1 cellular context compared by ENCODE assay signal in the genomic region with DNA sequence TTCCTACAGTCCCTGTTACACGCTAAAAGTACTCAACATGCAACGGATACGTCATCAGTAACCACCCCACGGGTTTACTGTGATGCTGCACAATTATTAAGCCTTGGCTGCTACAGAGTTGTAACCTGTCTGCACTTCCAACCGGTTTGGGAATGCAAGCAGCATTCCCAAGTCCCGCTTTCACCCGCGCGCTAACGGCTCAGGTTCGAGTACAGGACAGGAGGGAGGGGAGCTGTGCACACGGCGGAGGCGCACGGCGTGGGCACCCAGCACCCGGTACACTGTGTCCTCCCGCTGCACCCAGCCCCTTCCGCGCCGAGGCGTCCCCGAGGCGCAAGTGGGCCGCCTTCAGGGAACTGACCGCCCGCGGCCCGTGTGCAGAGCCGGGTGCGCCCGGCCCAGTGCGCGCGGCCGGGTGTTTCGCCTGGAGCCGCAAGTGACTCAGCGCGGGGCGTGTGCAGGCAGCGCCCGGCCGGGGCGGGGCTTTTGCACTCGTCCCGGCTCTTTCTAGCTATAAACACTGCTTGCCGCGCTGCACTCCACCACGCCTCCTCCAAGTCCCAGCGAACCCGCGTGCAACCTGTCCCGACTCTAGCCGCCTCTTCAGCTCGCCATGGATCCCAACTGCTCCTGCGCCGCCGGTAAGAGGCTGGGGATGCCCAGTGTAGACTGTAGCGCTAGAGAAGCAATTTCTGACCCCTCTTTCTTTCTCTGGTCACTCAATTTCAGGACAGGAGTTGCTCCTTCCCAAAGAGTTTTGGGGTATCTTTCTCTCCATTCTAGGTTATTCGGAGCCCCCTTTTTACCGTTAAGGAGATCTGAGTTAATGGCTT.
A peak's percentile ranks its signal among the peaks of the same experiment; 100 is the strongest.
TF ChIP-seq lines count a peak whose summit lies in the region.

A gene (plus strand): TSS at position 542 of the 833 bp plus-strand sequence. CDS start 72 bp downstream, at position 614.

TF ChIP-seq in K562, 482 proteins besides CTCF, POLR2A, EP300 and RAD21 (continued from another document and continues in another):
- TF ChIP-seq, protein P1, sequence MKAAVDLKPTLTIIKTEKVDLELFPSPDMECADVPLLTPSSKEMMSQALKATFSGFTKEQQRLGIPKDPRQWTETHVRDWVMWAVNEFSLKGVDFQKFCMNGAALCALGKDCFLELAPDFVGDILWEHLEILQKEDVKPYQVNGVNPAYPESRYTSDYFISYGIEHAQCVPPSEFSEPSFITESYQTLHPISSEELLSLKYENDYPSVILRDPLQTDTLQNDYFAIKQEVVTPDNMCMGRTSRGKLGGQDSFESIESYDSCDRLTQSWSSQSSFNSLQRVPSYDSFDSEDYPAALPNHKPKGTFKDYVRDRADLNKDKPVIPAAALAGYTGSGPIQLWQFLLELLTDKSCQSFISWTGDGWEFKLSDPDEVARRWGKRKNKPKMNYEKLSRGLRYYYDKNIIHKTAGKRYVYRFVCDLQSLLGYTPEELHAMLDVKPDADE (conservative IDR thresholded peaks at IDR 0.05; ENCODE audit: control insufficient read depth, low read depth, low read length), result 0 out of 2 replicates have a peak, but pooled peaks have one; percentile 39
- no peak for TF ChIP-seq SMAD2 (IDR thresholded peaks at IDR 0.05; ENCODE audit: low read depth, low read length)
- TF ChIP-seq, protein P2, sequence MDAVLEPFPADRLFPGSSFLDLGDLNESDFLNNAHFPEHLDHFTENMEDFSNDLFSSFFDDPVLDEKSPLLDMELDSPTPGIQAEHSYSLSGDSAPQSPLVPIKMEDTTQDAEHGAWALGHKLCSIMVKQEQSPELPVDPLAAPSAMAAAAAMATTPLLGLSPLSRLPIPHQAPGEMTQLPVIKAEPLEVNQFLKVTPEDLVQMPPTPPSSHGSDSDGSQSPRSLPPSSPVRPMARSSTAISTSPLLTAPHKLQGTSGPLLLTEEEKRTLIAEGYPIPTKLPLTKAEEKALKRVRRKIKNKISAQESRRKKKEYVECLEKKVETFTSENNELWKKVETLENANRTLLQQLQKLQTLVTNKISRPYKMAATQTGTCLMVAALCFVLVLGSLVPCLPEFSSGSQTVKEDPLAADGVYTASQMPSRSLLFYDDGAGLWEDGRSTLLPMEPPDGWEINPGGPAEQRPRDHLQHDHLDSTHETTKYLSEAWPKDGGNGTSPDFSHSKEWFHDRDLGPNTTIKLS (IDR thresholded peaks at IDR 0.05; ENCODE audit: borderline replicate concordance, low read depth), result no peak
- peak; percentile 94 for TF ChIP-seq HMGN3 (IDR thresholded peaks at IDR 0.05; ENCODE audit: borderline replicate concordance, extremely low read depth, insufficient read length, low read depth, low read length)
- TF ChIP-seq ERF (CRISPR knock-in tag; IDR thresholded peaks at IDR 0.05), result peak; percentile 84
- TF ChIP-seq MXI1 (IDR thresholded peaks at IDR 0.05; ENCODE audit: low read depth, low read length), result peak; percentile 76
- TF ChIP-seq MCM3 (IDR thresholded peaks at IDR 0.05), result no peak
- TF ChIP-seq ZNF133 (CRISPR knock-in tag; IDR thresholded peaks at IDR 0.05), result no peak
- TF ChIP-seq DMBX1 (CRISPR knock-in tag; IDR thresholded peaks at IDR 0.05; ENCODE audit: borderline replicate concordance), result 0 out of 2 replicates have a peak, but pooled peaks have one; percentile 37
- 0 out of 2 replicates have a peak, but pooled peaks have one; percentile 25 for TF ChIP-seq CREB1 (IDR thresholded peaks at IDR 0.05)
- TF ChIP-seq CREB1 (CRISPR knock-in tag; IDR thresholded peaks at IDR 0.05), result peak; percentile 49; the same call in 1 of the 2 replicates
- TF ChIP-seq DNMT1 (IDR thresholded peaks at IDR 0.05), result no peak
- TF ChIP-seq, protein P3, sequence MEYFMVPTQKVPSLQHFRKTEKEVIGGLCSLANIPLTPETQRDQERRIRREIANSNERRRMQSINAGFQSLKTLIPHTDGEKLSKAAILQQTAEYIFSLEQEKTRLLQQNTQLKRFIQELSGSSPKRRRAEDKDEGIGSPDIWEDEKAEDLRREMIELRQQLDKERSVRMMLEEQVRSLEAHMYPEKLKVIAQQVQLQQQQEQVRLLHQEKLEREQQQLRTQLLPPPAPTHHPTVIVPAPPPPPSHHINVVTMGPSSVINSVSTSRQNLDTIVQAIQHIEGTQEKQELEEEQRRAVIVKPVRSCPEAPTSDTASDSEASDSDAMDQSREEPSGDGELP (CRISPR knock-in tag; IDR thresholded peaks at IDR 0.05; ENCODE audit: borderline replicate concordance), result peak; percentile 73; the same call in 1 of the 2 replicates
- TF ChIP-seq, protein P4, sequence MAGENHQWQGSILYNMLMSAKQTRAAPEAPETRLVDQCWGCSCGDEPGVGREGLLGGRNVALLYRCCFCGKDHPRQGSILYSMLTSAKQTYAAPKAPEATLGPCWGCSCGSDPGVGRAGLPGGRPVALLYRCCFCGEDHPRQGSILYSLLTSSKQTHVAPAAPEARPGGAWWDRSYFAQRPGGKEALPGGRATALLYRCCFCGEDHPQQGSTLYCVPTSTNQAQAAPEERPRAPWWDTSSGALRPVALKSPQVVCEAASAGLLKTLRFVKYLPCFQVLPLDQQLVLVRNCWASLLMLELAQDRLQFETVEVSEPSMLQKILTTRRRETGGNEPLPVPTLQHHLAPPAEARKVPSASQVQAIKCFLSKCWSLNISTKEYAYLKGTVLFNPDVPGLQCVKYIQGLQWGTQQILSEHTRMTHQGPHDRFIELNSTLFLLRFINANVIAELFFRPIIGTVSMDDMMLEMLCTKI (IDR thresholded peaks at IDR 0.05; ENCODE audit: partially characterized antibody), result no peak
- no peak for TF ChIP-seq PRMT5 (CRISPR knock-in tag; IDR thresholded peaks at IDR 0.05)
- TF ChIP-seq SMARCE1 (IDR thresholded peaks at IDR 0.05), result no peak; the same call in 1 of the 2 replicates
- TF ChIP-seq PTRF (tag; IDR thresholded peaks at IDR 0.05), result no peak
- TF ChIP-seq ESRRA (IDR thresholded peaks at IDR 0.05; ENCODE audit: borderline replicate concordance, low read depth), result peak; percentile 48; the same call in 1 of the 2 replicates
- TF ChIP-seq, protein P5, sequence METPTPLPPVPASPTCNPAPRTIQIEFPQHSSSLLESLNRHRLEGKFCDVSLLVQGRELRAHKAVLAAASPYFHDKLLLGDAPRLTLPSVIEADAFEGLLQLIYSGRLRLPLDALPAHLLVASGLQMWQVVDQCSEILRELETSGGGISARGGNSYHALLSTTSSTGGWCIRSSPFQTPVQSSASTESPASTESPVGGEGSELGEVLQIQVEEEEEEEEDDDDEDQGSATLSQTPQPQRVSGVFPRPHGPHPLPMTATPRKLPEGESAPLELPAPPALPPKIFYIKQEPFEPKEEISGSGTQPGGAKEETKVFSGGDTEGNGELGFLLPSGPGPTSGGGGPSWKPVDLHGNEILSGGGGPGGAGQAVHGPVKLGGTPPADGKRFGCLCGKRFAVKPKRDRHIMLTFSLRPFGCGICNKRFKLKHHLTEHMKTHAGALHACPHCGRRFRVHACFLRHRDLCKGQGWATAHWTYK (CRISPR knock-in tag; IDR thresholded peaks at IDR 0.05), result peak; percentile 59; the same call in 1 of the 2 replicates
- TF ChIP-seq, protein P6, sequence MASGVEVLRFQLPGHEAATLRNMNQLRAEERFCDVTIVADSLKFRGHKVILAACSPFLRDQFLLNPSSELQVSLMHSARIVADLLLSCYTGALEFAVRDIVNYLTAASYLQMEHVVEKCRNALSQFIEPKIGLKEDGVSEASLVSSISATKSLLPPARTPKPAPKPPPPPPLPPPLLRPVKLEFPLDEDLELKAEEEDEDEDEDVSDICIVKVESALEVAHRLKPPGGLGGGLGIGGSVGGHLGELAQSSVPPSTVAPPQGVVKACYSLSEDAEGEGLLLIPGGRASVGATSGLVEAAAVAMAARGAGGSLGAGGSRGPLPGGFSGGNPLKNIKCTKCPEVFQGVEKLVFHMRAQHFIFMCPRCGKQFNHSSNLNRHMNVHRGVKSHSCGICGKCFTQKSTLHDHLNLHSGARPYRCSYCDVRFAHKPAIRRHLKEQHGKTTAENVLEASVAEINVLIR (CRISPR knock-in tag; IDR thresholded peaks at IDR 0.05), result no peak
- TF ChIP-seq, protein P7, sequence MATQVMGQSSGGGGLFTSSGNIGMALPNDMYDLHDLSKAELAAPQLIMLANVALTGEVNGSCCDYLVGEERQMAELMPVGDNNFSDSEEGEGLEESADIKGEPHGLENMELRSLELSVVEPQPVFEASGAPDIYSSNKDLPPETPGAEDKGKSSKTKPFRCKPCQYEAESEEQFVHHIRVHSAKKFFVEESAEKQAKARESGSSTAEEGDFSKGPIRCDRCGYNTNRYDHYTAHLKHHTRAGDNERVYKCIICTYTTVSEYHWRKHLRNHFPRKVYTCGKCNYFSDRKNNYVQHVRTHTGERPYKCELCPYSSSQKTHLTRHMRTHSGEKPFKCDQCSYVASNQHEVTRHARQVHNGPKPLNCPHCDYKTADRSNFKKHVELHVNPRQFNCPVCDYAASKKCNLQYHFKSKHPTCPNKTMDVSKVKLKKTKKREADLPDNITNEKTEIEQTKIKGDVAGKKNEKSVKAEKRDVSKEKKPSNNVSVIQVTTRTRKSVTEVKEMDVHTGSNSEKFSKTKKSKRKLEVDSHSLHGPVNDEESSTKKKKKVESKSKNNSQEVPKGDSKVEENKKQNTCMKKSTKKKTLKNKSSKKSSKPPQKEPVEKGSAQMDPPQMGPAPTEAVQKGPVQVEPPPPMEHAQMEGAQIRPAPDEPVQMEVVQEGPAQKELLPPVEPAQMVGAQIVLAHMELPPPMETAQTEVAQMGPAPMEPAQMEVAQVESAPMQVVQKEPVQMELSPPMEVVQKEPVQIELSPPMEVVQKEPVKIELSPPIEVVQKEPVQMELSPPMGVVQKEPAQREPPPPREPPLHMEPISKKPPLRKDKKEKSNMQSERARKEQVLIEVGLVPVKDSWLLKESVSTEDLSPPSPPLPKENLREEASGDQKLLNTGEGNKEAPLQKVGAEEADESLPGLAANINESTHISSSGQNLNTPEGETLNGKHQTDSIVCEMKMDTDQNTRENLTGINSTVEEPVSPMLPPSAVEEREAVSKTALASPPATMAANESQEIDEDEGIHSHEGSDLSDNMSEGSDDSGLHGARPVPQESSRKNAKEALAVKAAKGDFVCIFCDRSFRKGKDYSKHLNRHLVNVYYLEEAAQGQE (CRISPR knock-in tag; IDR thresholded peaks at IDR 0.05; ENCODE audit: low read depth), result peak; percentile 76
- no peak for TF ChIP-seq ETV5 (CRISPR knock-in tag; IDR thresholded peaks at IDR 0.05; ENCODE audit: low read depth)
- no peak for TF ChIP-seq SRSF7 (optimal IDR thresholded peaks at IDR 0.05; ENCODE audit: low read depth, low read length)
- TF ChIP-seq TARDBP (IDR thresholded peaks at IDR 0.05), result no peak
- peak; percentile 99 for TF ChIP-seq LARP7 (IDR thresholded peaks at IDR 0.05)
- TF ChIP-seq NCOR1 (IDR thresholded peaks at IDR 0.05), result peak; percentile 35; the same call in 1 of the 2 replicates
- peak; percentile 99 for TF ChIP-seq ZC3H11A (IDR thresholded peaks at IDR 0.05; ENCODE audit: low read depth, low read length)
- TF ChIP-seq SNRNP70 (optimal IDR thresholded peaks at IDR 0.05; ENCODE audit: low read depth, low read length), result no peak
- no peak for TF ChIP-seq STAT5B (CRISPR knock-in tag; IDR thresholded peaks at IDR 0.05)
- no peak for TF ChIP-seq KLF1 (tag; IDR thresholded peaks at IDR 0.05)
- TF ChIP-seq MEF2D (tag; conservative IDR thresholded peaks at IDR 0.05; ENCODE audit: low read depth), result 0 out of 2 replicates have a peak, but pooled peaks have one; percentile 23
- TF ChIP-seq HDAC1 (IDR thresholded peaks at IDR 0.05), result peak in 1 of 2 experiments; percentile 34; a peak in 1 of 4 replicates
- TF ChIP-seq ZNF764 (CRISPR knock-in tag; IDR thresholded peaks at IDR 0.05; ENCODE audit: low read depth), result no peak
- 0 out of 2 replicates have a peak, but pooled peaks have one; percentile 21 for TF ChIP-seq KLF13 (tag; IDR thresholded peaks at IDR 0.05; ENCODE audit: borderline replicate concordance, low read depth)
- TF ChIP-seq YY1 (IDR thresholded peaks at IDR 0.05; ENCODE audit: borderline replicate concordance in 1 of 3, control insufficient read depth in 1 of 3, extremely low read depth in 1 of 3, insufficient read depth in 3 of 3, insufficient read length in 1 of 3, insufficient replicate concordance in 2 of 3, low read depth in 1 of 3, low read length in 2 of 3), result peak in 2 of 3 experiments; percentile 10 to 41
